In the genomic region with DNA sequence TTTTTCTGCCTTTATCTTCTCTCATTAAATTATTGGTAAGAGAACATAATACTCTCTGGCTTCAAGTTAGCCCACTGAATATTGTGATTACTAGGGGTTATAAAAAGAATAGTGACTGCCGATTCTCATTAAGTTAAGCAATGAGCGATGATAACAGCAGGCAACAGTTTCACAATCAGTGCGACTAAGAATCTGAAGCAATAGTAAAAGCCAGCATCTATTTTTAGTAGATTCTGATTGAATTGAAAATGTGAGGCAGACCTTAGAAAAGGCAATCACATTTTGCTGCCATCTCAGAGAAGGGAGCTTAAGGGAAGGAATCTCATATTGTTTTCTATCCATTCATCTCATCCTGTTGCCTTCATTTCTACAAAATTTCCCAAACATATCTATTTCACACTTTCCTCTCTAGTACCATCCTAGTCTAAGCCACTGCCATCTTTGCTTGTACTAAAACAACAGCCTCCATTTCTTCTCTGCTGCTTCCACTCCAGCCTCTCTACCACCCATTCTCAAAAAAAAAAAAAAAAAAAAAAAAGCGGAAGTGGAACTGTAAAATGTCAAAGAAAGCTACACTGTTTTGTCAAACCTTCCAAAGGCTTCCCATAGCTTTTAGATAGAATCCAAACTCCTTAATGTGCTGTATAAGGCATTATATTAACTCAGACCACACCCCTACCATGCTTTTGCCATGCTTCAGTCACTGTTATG, we compare ENCODE assay signal across 14 cellular contexts. TPM values are rescaled to one million over a fixed set of nuclear protein-coding genes. Genes with fewer than 3 reads are reported as not detected.
DNase-seq lines count a peak whose midpoint lies in the region; ATAC-seq, FAIRE-seq and TF ChIP-seq lines count a peak whose summit lies in the region.
"Had no signal": no experiment of that assay in that cellular context is flagged by ENCODE, and none has a peak within 500 bp of the region (broad histone marks: within the 10 kb centered on the region; RNA-seq: fewer than 3 reads in every experiment).

No MANE protein-coding gene starts in this region.

- TF ChIP-seq POLR2A in K562 (conservative IDR thresholded peaks at IDR 0.05), result no peak

- no peaks in the 10 kb centered on the region for H4K20me1 ChIP-seq in KMS-11 (ENCODE audit: insufficient read depth)
- no peaks in the 10 kb centered on the region for H4K20me1 ChIP-seq in K562 (replicated peaks; ENCODE audit: control insufficient read depth, insufficient read depth, low read length)

- POLR2A ChIA-PET in K562 (lab: Yijun Ruan, JAX), result no interaction called here

- H3K27ac ChIP-seq in KMS-11 (peak overlapping the region; percentile 15; the same call in 1 of the 2 replicates), K562 (ENCODE audit: extremely low read depth, low read depth, low read length) (no peak overlapping the region)
- H3K27ac ChIP-seq: right atrium auricular region, RWPE1, WERI-Rb-1 had no signal

- FAIRE-seq in K562 (lab: Jason Lieb, UNC), result no peak

- H2AFZ ChIP-seq in KMS-11 (ENCODE audit: low read depth) (peak overlapping the region; percentile 36; the same call in 1 of the 2 replicates), K562 (ENCODE audit: low read depth, low read length) (no peak overlapping the region)

- no TSS peak for BruUV-seq in K562 (replicated peaks; lab: Mats Ljungman, UMichigan)

- CTCF ChIA-PET in K562 (lab: Yijun Ruan, JAX; ENCODE audit: low intra/inter-chr PET ratio), result no interaction called here

- WGBS in K562 (ENCODE audit: insufficient coverage, low coverage, missing lambda C conversion rate), result 2% methylated on average over 3 of the region's 4 CpGs

- TF ChIP-seq CTCF in KMS-11 (conservative IDR thresholded peaks at IDR 0.05; ENCODE audit: low read depth, low read length), result no peak
- no peak for TF ChIP-seq CTCF in K562 (IDR thresholded peaks at IDR 0.05 in 2 of 3, conservative IDR thresholded peaks at IDR 0.05 in 1 of 3; ENCODE audit: insufficient read depth in 2 of 3, low read depth in 1 of 3, low read length in 3 of 3)

- TF ChIP-seq EP300 in K562 (IDR thresholded peaks at IDR 0.05; ENCODE audit: low read length), result no peak

- H3K9me3 ChIP-seq in K562 (replicated peaks; ENCODE audit: control insufficient read depth, insufficient read depth, low read depth, low read length), result no peaks in the 10 kb centered on the region
- H3K9me3 ChIP-seq: right atrium auricular region had no signal

- H3K36me3 ChIP-seq in KMS-11 (ENCODE audit: insufficient read depth) (no peaks in the 10 kb centered on the region), K562 (ENCODE audit: control insufficient read depth, insufficient read depth, low read length) (no peaks in the 10 kb centered on the region)
- H3K36me3 ChIP-seq: right atrium auricular region, WERI-Rb-1 had no signal

- DNase-seq in K562 (ENCODE audit: extremely low read depth in 1 of 4, low spot score in 3 of 4) (no peak), NCI-H2107 (lab: John Stamatoyannopoulos, UW) (no peak), SW 1271 (lab: John Stamatoyannopoulos, UW) (no peak)
- no peak for DNase-seq in activated naive CD4-positive, alpha-beta T cell treated with Interleukin-2 at 50 U/mL for 16 hours
- DNase-seq: COR-L47, NCI-H2171, WERI-Rb-1 had no signal

- H3K79me2 ChIP-seq in KMS-11 (ENCODE audit: insufficient read depth, low read depth) (no peaks in the 10 kb centered on the region), K562 (ENCODE audit: control insufficient read depth, insufficient read depth, low read length) (no peaks in the 10 kb centered on the region)

- peak; percentile 64 for ATAC-seq in GM18517 (IDR thresholded peaks at IDR 0.05; ENCODE audit: unreplicated experiment)
- peak; percentile 54 for ATAC-seq in HG02759 (IDR thresholded peaks at IDR 0.05; ENCODE audit: unreplicated experiment)
- no peak for ATAC-seq in K562
- no peak for ATAC-seq in GM18873 (IDR thresholded peaks at IDR 0.05; ENCODE audit: low FRiP score, unreplicated experiment)

- no peak overlapping the region for H3K9ac ChIP-seq in KMS-11
- H3K9ac ChIP-seq in K562 (ENCODE audit: insufficient read depth in 1 of 2, low read depth in 2 of 2, low read length in 2 of 2), result no peak overlapping the region

- H3K4me1 ChIP-seq in KMS-11 (ENCODE audit: low read depth, poor library complexity, severe bottlenecking) (peaks cover 2% of the 10 kb centered on the region), K562 (replicated peaks in 1 of 2; ENCODE audit: control insufficient read depth in 2 of 2, insufficient read depth in 2 of 2, low read length in 2 of 2) (no peaks in the 10 kb centered on the region)
- H3K4me1 ChIP-seq: right atrium auricular region had no signal

- no peaks in the 10 kb centered on the region for H3K27me3 ChIP-seq in KMS-11 (ENCODE audit: insufficient read depth, low read depth)
- no peaks in the 10 kb centered on the region for H3K27me3 ChIP-seq in K562 (ENCODE audit: control insufficient read depth in 2 of 2, insufficient read depth in 2 of 2, low read length in 2 of 2)
- H3K27me3 ChIP-seq: right atrium auricular region had no signal

- no peak overlapping the region for H3K4me3 ChIP-seq in KMS-11 (IDR thresholded peaks at IDR 0.05; ENCODE audit: insufficient read depth, low read depth, low read length)
- no peak overlapping the region for H3K4me3 ChIP-seq in K562
- H3K4me3 ChIP-seq: right atrium auricular region had no signal

- intact Hi-C loops in K562 (cut with micrococcal nuclease), result no loop called here

- in situ Hi-C loops in K562 (cut with MboI), result no loop called here

- H3K9me1 ChIP-seq in K562 (ENCODE audit: control insufficient read depth, insufficient read depth, low read length), result no peaks in the 10 kb centered on the region

- H3K4me2 ChIP-seq in KMS-11, result no peak overlapping the region
- no peak overlapping the region for H3K4me2 ChIP-seq in K562 (ENCODE audit: insufficient read depth, low read length)

- no peak for TF ChIP-seq RAD21 in K562 (CRISPR knock-in tag; conservative IDR thresholded peaks at IDR 0.05 in 1 of 2, IDR thresholded peaks at IDR 0.05 in 1 of 2)

TF ChIP-seq in K562, 482 proteins besides CTCF, POLR2A, EP300 and RAD21:
- TF ChIP-seq SPI1 (IDR thresholded peaks at IDR 0.05; ENCODE audit: borderline replicate concordance, low read depth, low read length), result peak; percentile 43; the same call in 1 of the 2 replicates
- TF ChIP-seq ZBED1 (IDR thresholded peaks at IDR 0.05), result no peak
- TF ChIP-seq FUS (optimal IDR thresholded peaks at IDR 0.05; ENCODE audit: low read depth, low read length), result no peak
- no peak for TF ChIP-seq TEAD2 (tag; IDR thresholded peaks at IDR 0.05)

RNA-seq across cellular contexts. Expression of a gene that starts 17.4 kb away (rescaled TPM):
- not detected in 2 replicates for total RNA-seq in K562 (2011; cell fraction: chromatin; rRNA removed; ENCODE audit: low replicate concordance)
- not detected in 2 replicates for total RNA-seq in K562 (2011; cell fraction: nucleolus; rRNA removed)
- total RNA-seq in K562 (2011; cell fraction: nucleoplasm; rRNA removed), result not detected in 2 replicates
- total RNA-seq in K562 (2014; rRNA removed) (not detected in 2 replicates), K562 (2014; rRNA removed; fragmentation: Illumina TruSeq; extraction: Trizol) (not detected in 2 replicates), K562 (2015; rRNA removed; fragmentation: Illumina TruSeq; extraction: Trizol) (not detected in 2 replicates), K562 (2021) (not detected in 2 replicates)
- polyA plus RNA-seq in K562 (2011; rRNA removed) (not detected in 2 replicates), K562 (2014; fragmentation: Illumina TruSeq; extraction: Trizol) (not detected in 2 replicates), K562 (2014; fragmentation: Nextera tagmentation; extraction: Ambion mirVana) (not detected), K562 (2014; rRNA removed) (not detected in 2 replicates)
- polyA plus RNA-seq in K562 (2011; cell fraction: cytosol; rRNA removed), result not detected in 2 replicates
- not detected in 2 replicates for polyA plus RNA-seq in K562 (2011; cell fraction: nucleus; rRNA removed)
- not detected in 2 replicates for polyA plus RNA-seq in K562 (2012)
- not detected in 2 replicates for polyA minus RNA-seq in K562 (2011; rRNA and poly(A)+ RNA removed)
- polyA minus RNA-seq in K562 (2011; cell fraction: cytosol; rRNA and poly(A)+ RNA removed), result not detected in 2 replicates
- polyA minus RNA-seq in K562 (2011; cell fraction: nucleus; rRNA and poly(A)+ RNA removed), result not detected in 2 replicates
- total RNA-seq: H4 had no signal

RNA-seq across cellular contexts. Expression of a gene that starts 55.4 kb away (rescaled TPM):
- 0.32 TPM in 1 of 2 replicates, not detected in the other for total RNA-seq in K562 (2011; cell fraction: chromatin; rRNA removed; ENCODE audit: low replicate concordance)
- total RNA-seq in K562 (2011; cell fraction: nucleolus; rRNA removed), result not detected in 2 replicates
- not detected in 2 replicates for total RNA-seq in K562 (2011; cell fraction: nucleoplasm; rRNA removed)
- total RNA-seq in K562 (2014; rRNA removed) (not detected in 2 replicates), K562 (2014; rRNA removed; fragmentation: Illumina TruSeq; extraction: Trizol) (not detected in 2 replicates), K562 (2015; rRNA removed; fragmentation: Illumina TruSeq; extraction: Trizol) (not detected in 2 replicates), K562 (2021) (not detected in 2 replicates)
- polyA plus RNA-seq in K562 (2011; rRNA removed) (not detected in 2 replicates), K562 (2014; fragmentation: Illumina TruSeq; extraction: Trizol) (not detected in 2 replicates), K562 (2014; fragmentation: Nextera tagmentation; extraction: Ambion mirVana) (not detected), K562 (2014; rRNA removed) (not detected in 2 replicates)
- polyA plus RNA-seq in K562 (2011; cell fraction: cytosol; rRNA removed), result not detected in 2 replicates
- not detected in 2 replicates for polyA plus RNA-seq in K562 (2011; cell fraction: nucleus; rRNA removed)
- polyA plus RNA-seq in K562 (2012), result 0.06 TPM in 1 of 2 replicates, not detected in the other
- not detected in 2 replicates for polyA minus RNA-seq in K562 (2011; rRNA and poly(A)+ RNA removed)
- not detected in 2 replicates for polyA minus RNA-seq in K562 (2011; cell fraction: cytosol; rRNA and poly(A)+ RNA removed)
- polyA minus RNA-seq in K562 (2011; cell fraction: nucleus; rRNA and poly(A)+ RNA removed), result not detected in 2 replicates

Comparison
In these comparisons a context has a peak if more than half of its experiments do, and no peak if none do; other contexts are left out.
1. ATAC-seq: peak in GM18517 (single experiment) and HG02759 (single experiment); none in K562 (single experiment) and GM18873 (single experiment).